In the genomic region with DNA sequence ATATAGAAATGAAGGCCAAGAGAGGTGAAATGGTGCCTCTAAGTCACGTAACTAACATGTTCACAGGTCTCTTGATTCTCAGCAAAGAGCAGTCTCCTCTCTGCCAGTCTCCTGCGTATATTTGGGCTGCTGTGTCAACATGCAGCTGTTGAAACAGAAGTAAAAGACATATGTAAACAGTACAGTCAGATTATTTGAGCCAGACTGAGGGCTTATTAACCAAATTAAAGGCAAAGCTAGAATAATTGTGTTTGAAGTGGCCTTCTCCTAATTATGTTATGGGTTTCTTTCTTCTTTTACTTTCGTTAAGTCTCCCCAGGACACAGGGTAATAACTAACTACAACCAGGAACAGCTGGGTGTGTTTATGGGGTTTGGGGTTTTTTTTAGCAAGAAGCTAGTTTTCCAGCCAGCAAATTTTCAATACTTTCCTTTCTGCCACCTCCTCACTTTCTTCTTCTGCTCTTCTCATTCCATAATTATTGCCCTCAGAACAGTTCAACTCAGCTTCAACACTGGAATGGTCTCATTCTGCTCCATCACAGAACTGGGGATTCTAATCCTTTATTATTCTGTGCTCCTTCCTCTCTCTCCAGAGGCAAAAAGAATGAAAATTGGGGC, we compare ENCODE assay signal across 1 cellular context.
TF ChIP-seq lines count a peak whose summit lies in the region.

No MANE protein-coding gene starts in this region.

TF ChIP-seq in HepG2, 621 proteins besides CTCF, POLR2A, EP300 and RAD21 (continued from another document and continues in another):
- TF ChIP-seq, protein P1, sequence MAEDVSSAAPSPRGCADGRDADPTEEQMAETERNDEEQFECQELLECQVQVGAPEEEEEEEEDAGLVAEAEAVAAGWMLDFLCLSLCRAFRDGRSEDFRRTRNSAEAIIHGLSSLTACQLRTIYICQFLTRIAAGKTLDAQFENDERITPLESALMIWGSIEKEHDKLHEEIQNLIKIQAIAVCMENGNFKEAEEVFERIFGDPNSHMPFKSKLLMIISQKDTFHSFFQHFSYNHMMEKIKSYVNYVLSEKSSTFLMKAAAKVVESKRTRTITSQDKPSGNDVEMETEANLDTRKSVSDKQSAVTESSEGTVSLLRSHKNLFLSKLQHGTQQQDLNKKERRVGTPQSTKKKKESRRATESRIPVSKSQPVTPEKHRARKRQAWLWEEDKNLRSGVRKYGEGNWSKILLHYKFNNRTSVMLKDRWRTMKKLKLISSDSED (CRISPR knock-in tag; IDR thresholded peaks at IDR 0.05) = no peak
- TF ChIP-seq, protein P2, sequence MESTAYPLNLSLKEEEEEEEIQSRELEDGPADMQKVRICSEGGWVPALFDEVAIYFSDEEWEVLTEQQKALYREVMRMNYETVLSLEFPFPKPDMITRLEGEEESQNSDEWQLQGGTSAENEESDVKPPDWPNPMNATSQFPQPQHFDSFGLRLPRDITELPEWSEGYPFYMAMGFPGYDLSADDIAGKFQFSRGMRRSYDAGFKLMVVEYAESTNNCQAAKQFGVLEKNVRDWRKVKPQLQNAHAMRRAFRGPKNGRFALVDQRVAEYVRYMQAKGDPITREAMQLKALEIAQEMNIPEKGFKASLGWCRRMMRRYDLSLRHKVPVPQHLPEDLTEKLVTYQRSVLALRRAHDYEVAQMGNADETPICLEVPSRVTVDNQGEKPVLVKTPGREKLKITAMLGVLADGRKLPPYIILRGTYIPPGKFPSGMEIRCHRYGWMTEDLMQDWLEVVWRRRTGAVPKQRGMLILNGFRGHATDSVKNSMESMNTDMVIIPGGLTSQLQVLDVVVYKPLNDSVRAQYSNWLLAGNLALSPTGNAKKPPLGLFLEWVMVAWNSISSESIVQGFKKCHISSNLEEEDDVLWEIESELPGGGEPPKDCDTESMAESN (CRISPR knock-in tag; conservative IDR thresholded peaks at IDR 0.05) = 0 out of 2 replicates have a peak, but pooled peaks have one; percentile 19
- TF ChIP-seq ZNF24 (IDR thresholded peaks at IDR 0.05) (0 out of 2 replicates have a peak, but pooled peaks have one; percentile 10), ZNF318 (CRISPR knock-in tag; IDR thresholded peaks at IDR 0.05) (no peak), AFF4 (CRISPR knock-in tag; IDR thresholded peaks at IDR 0.05) (no peak), CEBPB (IDR thresholded peaks at IDR 0.05; ENCODE audit: borderline replicate concordance, low read depth, low read length) (no peak), CEBPG (CRISPR knock-in tag; IDR thresholded peaks at IDR 0.05) (peak; percentile 63), HNF4A (CRISPR knock-in tag; IDR thresholded peaks at IDR 0.05) (peak; percentile 66), ZHX1 (CRISPR knock-in tag; IDR thresholded peaks at IDR 0.05; ENCODE audit: low read depth) (0 out of 2 replicates have a peak, but pooled peaks have one; percentile 24), NFIC (IDR thresholded peaks at IDR 0.05; ENCODE audit: low read length) (peak; percentile 54; the same call in 1 of the 2 replicates), NCOA2 (CRISPR knock-in tag; IDR thresholded peaks at IDR 0.05) (peak; percentile 50; the same call in 1 of the 2 replicates), CREM (IDR thresholded peaks at IDR 0.05) (peak; percentile 74), CREM (CRISPR knock-in tag; IDR thresholded peaks at IDR 0.05) (no peak), HMG20A (CRISPR knock-in tag; IDR thresholded peaks at IDR 0.05; ENCODE audit: borderline replicate concordance) (peak; percentile 61; the same call in 1 of the 2 replicates), FOXA1 (IDR thresholded peaks at IDR 0.05) (peak; percentile 84), FOXA1 (CRISPR knock-in tag; IDR thresholded peaks at IDR 0.05) (peak; percentile 97), MAZ (IDR thresholded peaks at IDR 0.05; ENCODE audit: borderline replicate concordance, low read depth, low read length) (no peak), MAZ (CRISPR knock-in tag; IDR thresholded peaks at IDR 0.05; ENCODE audit: low read depth) (no peak; the same call in 1 of the 2 replicates), NFKB2 (CRISPR knock-in tag; IDR thresholded peaks at IDR 0.05; ENCODE audit: borderline replicate concordance) (no peak), STAG1 (CRISPR knock-in tag; IDR thresholded peaks at IDR 0.05) (peak; percentile 9; the same call in 1 of the 2 replicates), KLF6 (CRISPR knock-in tag; IDR thresholded peaks at IDR 0.05) (0 out of 2 replicates have a peak, but pooled peaks have one; percentile 22), FOXK1 (CRISPR knock-in tag; IDR thresholded peaks at IDR 0.05; ENCODE audit: borderline replicate concordance, low read depth) (peak; percentile 83; the same call in 1 of the 2 replicates), HCFC1 (IDR thresholded peaks at IDR 0.05; ENCODE audit: low read depth, low read length) (no peak)
- TF ChIP-seq, protein P3, sequence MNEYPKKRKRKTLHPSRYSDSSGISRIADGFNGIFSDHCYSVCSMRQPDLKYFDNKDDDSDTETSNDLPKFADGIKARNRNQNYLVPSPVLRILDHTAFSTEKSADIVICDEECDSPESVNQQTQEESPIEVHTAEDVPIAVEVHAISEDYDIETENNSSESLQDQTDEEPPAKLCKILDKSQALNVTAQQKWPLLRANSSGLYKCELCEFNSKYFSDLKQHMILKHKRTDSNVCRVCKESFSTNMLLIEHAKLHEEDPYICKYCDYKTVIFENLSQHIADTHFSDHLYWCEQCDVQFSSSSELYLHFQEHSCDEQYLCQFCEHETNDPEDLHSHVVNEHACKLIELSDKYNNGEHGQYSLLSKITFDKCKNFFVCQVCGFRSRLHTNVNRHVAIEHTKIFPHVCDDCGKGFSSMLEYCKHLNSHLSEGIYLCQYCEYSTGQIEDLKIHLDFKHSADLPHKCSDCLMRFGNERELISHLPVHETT (CRISPR knock-in tag; conservative IDR thresholded peaks at IDR 0.05) = no peak
- TF ChIP-seq, protein P4, sequence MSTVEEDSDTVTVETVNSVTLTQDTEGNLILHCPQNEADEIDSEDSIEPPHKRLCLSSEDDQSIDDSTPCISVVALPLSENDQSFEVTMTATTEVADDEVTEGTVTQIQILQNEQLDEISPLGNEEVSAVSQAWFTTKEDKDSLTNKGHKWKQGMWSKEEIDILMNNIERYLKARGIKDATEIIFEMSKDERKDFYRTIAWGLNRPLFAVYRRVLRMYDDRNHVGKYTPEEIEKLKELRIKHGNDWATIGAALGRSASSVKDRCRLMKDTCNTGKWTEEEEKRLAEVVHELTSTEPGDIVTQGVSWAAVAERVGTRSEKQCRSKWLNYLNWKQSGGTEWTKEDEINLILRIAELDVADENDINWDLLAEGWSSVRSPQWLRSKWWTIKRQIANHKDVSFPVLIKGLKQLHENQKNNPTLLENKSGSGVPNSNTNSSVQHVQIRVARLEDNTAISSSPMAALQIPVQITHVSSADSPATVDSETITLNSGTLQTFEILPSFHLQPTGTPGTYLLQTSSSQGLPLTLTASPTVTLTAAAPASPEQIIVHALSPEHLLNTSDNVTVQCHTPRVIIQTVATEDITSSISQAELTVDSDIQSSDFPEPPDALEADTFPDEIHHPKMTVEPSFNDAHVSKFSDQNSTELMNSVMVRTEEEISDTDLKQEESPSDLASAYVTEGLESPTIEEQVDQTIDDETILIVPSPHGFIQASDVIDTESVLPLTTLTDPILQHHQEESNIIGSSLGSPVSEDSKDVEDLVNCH (CRISPR knock-in tag; IDR thresholded peaks at IDR 0.05) = no peak
